Comparison of ENCODE assay signal across 27 cellular contexts in the genomic region with DNA sequence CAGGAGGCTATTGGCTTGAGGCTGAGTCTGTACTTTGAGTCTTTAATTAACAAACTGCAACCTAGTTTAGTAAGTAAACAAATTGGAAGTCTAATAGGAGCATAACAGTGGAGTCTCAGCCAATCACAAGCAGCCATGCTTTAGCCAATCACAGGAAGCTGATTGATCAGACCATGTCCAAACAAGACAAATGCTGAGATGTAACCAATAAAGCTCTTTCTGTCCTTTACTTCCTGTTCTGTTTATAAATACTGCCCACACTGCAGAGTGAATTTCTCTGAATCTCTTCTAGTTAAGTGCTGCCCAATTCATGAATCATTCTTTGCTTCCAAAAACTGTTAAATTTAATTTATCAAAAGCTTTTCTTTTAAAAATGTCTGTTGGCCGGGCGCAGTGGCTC.
A peak's percentile ranks its signal among the peaks of the same experiment; 100 is the strongest.
DNase-seq lines count a peak whose midpoint lies in the region; ATAC-seq, FAIRE-seq and TF ChIP-seq lines count a peak whose summit lies in the region.
"Had no signal": no experiment of that assay in that cellular context is flagged by ENCODE, and none has a peak within 500 bp of the region (broad histone marks: within the 10 kb centered on the region; RNA-seq: fewer than 3 reads in every experiment).

No MANE protein-coding gene starts in this region.

- in situ Hi-C loops in K562 (cut with MboI) = no loop called here

- peak; percentile 83 for DNase-seq in HCEC 1CT
- DNase-seq in NB4 (ENCODE audit: low read depth) = peak; percentile 21
- DNase-seq in K562 (ENCODE audit: extremely low read depth in 1 of 4, low spot score in 3 of 4) = no peak
- no peak for DNase-seq in AG08396 (ENCODE audit: low spot score)
- no peak for DNase-seq in progenitor cell of endocrine pancreas (ENCODE audit: low spot score, unreplicated experiment)
- DNase-seq in activated naive CD4-positive, alpha-beta T cell treated with Interleukin-2 at 50 U/mL for 16 hours = no peak
- DNase-seq: activated CD4-positive, alpha-beta T cell treated with anti-CD3 and anti-CD28 coated beads, Interleukin-2, amount 50 U/mL, for 4 hours; activated CD8-positive, alpha-beta memory T cell treated with anti-CD3 and anti-CD28 coated beads, Interleukin-2, amount 50 U/mL, for 48 hours; activated effector memory CD4-positive, alpha-beta T cell treated with anti-CD3 and anti-CD28 coated beads, Interleukin-2, amount 50 U/mL, for 16 hours; CD8-positive, alpha-beta memory T cell; DMS79; foreskin melanocyte; NCI-H1105; NCI-H526; nucleus accumbens; SIG-M5; spleen; stimulated activated CD4-positive, alpha-beta T cell treated with anti-CD3 and anti-CD28 coated beads, Interleukin-4, amount 100 ng/mL, for 4 hours; stimulated activated naive CD8-positive, alpha-beta T cell treated with anti-CD3 and anti-CD28 coated beads, Interleukin-15, amount 100 ng/mL, for 72 hours had no signal

- H3K9me3 ChIP-seq in K562 (replicated peaks; ENCODE audit: control insufficient read depth, insufficient read depth, low read depth, low read length) = no peaks in the 10 kb centered on the region
- H3K9me3 ChIP-seq in mesodermal cell (ENCODE audit: control insufficient read depth, low read length) = no peaks in the 10 kb centered on the region
- H3K9me3 ChIP-seq: spleen, tibial nerve had no signal

- BruUV-seq in K562 (replicated peaks; lab: Mats Ljungman, UMichigan) = no TSS peak

- intact Hi-C loops in K562 (cut with micrococcal nuclease) = no loop called here

- CTCF ChIA-PET in K562 (lab: Yijun Ruan, JAX; ENCODE audit: low intra/inter-chr PET ratio) = no interaction called here

- H3K9ac ChIP-seq in K562 (ENCODE audit: insufficient read depth in 1 of 2, low read depth in 2 of 2, low read length in 2 of 2) = no peak overlapping the region
- H3K9ac ChIP-seq: KMS-11 had no signal

- no peak overlapping the region for H3K4me3 Mint-ChIP-seq in progenitor cell of endocrine pancreas (ENCODE audit: low read depth)
- H3K4me3 Mint-ChIP-seq: CD8-positive, alpha-beta memory T cell; stimulated activated naive CD8-positive, alpha-beta T cell treated with anti-CD3 and anti-CD28 coated beads, Interleukin-15, amount 100 ng/mL, for 72 hours; WTC11 had no signal

- FAIRE-seq in K562 (lab: Jason Lieb, UNC) = no peak
- FAIRE-seq: islet of Langerhans had no signal

- H3K4me3 ChIP-seq in NB4 (ENCODE audit: low read depth, low read length) (no peak overlapping the region), K562 (no peak overlapping the region), mesodermal cell (ENCODE audit: extremely low read depth, insufficient read depth, low read length, poor library complexity, severe bottlenecking) (no peak overlapping the region)
- H3K4me3 ChIP-seq: cardiac muscle cell, hepatocyte, spleen, tibial nerve had no signal

- POLR2A ChIA-PET in K562 (lab: Yijun Ruan, JAX) = interaction anchor here (2.2 kb wide), 1 partner anchor 10 kb away, joined by 10 read pairs; no protein-coding TSS in a partner anchor

- peaks cover 7 to 17% of the 10 kb centered on the region in 2 experiments; a peak in 3 of 5 replicates for H3K27me3 ChIP-seq in K562 (ENCODE audit: control insufficient read depth in 2 of 2, insufficient read depth in 2 of 2, low read length in 2 of 2)
- H3K27me3 ChIP-seq: cardiac muscle cell, hepatocyte, spleen, tibial nerve had no signal

- peaks cover 4% of the 10 kb centered on the region for H3K9me3 Mint-ChIP-seq in progenitor cell of endocrine pancreas (ENCODE audit: low read depth)
- H3K9me3 Mint-ChIP-seq: CD8-positive, alpha-beta memory T cell; WTC11 had no signal

- no peak overlapping the region for H2AFZ ChIP-seq in K562 (ENCODE audit: low read depth, low read length)
- H2AFZ ChIP-seq: hepatocyte had no signal

- H3K36me3 Mint-ChIP-seq in progenitor cell of endocrine pancreas (ENCODE audit: insufficient read depth) = no peaks in the 10 kb centered on the region
- H3K36me3 Mint-ChIP-seq: WTC11 had no signal

- no peak overlapping the region for H3K4me2 ChIP-seq in K562 (ENCODE audit: insufficient read depth, low read length)
- H3K4me2 ChIP-seq: hepatocyte, KMS-11 had no signal

- TF ChIP-seq POLR2A in NB4 (IDR thresholded peaks at IDR 0.05; ENCODE audit: extremely low read depth, insufficient read length) (no peak), K562 (conservative IDR thresholded peaks at IDR 0.05) (no peak)

- TF ChIP-seq RAD21 in K562 (CRISPR knock-in tag; conservative IDR thresholded peaks at IDR 0.05 in 1 of 2, IDR thresholded peaks at IDR 0.05 in 1 of 2) = no peak

- no peaks in the 10 kb centered on the region for H3K4me1 Mint-ChIP-seq in progenitor cell of endocrine pancreas (ENCODE audit: low read depth)

- H3K27ac ChIP-seq in K562 (ENCODE audit: extremely low read depth, low read depth, low read length) (no peak overlapping the region), mesodermal cell (ENCODE audit: low read depth, low read length, severe bottlenecking) (peak overlapping the region; percentile 55)
- H3K27ac ChIP-seq: cardiac muscle cell, hepatocyte, HL-60, KMS-11, spleen, tibial nerve had no signal

- H3K27ac Mint-ChIP-seq in progenitor cell of endocrine pancreas = no peak overlapping the region
- H3K27ac Mint-ChIP-seq: stimulated activated naive CD8-positive, alpha-beta T cell treated with anti-CD3 and anti-CD28 coated beads, Interleukin-15, amount 100 ng/mL, for 72 hours; WTC11 had no signal

- H3K36me3 ChIP-seq in K562 (ENCODE audit: control insufficient read depth, insufficient read depth, low read length) = no peaks in the 10 kb centered on the region
- H3K36me3 ChIP-seq in mesodermal cell (ENCODE audit: control insufficient read depth, insufficient read depth, low read length) = no peaks in the 10 kb centered on the region
- H3K36me3 ChIP-seq: cardiac muscle cell, spleen, tibial nerve had no signal

- no peaks in the 10 kb centered on the region for H4K20me1 ChIP-seq in K562 (replicated peaks; ENCODE audit: control insufficient read depth, insufficient read depth, low read length)

- peaks cover 0 to 3% of the 10 kb centered on the region in 2 experiments; a peak in 2 of 5 replicates for H3K4me1 ChIP-seq in K562 (replicated peaks in 1 of 2; ENCODE audit: control insufficient read depth in 2 of 2, insufficient read depth in 2 of 2, low read length in 2 of 2)
- H3K4me1 ChIP-seq in mesodermal cell (ENCODE audit: control insufficient read depth, insufficient read depth, low read length, poor library complexity, severe bottlenecking) = peaks cover 61% of the 10 kb centered on the region

- H3K9me1 ChIP-seq in K562 (ENCODE audit: control insufficient read depth, insufficient read depth, low read length) = no peaks in the 10 kb centered on the region

- WGBS in K562 (ENCODE audit: insufficient coverage, low coverage, missing lambda C conversion rate) = 20% methylated on average over 2 of the region's 2 CpGs
- WGBS in mesodermal cell (ENCODE audit: insufficient coverage in 2 of 2), 2 experiments = no CpG with 5 or more reads among the region's 2 CpGs

- no peaks in the 10 kb centered on the region for H3K79me2 ChIP-seq in K562 (ENCODE audit: control insufficient read depth, insufficient read depth, low read length)
- H3K79me2 ChIP-seq: hepatocyte had no signal

- peaks cover 15% of the 10 kb centered on the region for H3K27me3 Mint-ChIP-seq in progenitor cell of endocrine pancreas
- H3K27me3 Mint-ChIP-seq: stimulated activated naive CD8-positive, alpha-beta T cell treated with anti-CD3 and anti-CD28 coated beads, Interleukin-15, amount 100 ng/mL, for 72 hours had no signal

- no peak for ATAC-seq in K562
- ATAC-seq: stimulated activated naive CD8-positive, alpha-beta T cell treated with anti-CD3 and anti-CD28 coated beads, Interleukin-15, amount 100 ng/mL, for 72 hours had no signal

- TF ChIP-seq CTCF in NB4 (IDR thresholded peaks at IDR 0.05; ENCODE audit: low read depth, low read length) (no peak), K562 (IDR thresholded peaks at IDR 0.05 in 2 of 3, conservative IDR thresholded peaks at IDR 0.05 in 1 of 3; ENCODE audit: insufficient read depth in 2 of 3, low read depth in 1 of 3, low read length in 3 of 3) (no peak), progenitor cell of endocrine pancreas (IDR thresholded peaks at IDR 0.05; ENCODE audit: unreplicated experiment) (no peak)

- no peak for TF ChIP-seq EP300 in K562 (IDR thresholded peaks at IDR 0.05; ENCODE audit: low read length)

TF ChIP-seq in K562, 482 proteins besides CTCF, POLR2A, EP300 and RAD21 (continues in another document):
- TF ChIP-seq ELF1 (tag; IDR thresholded peaks at IDR 0.05) (no peak), NFYB (IDR thresholded peaks at IDR 0.05; ENCODE audit: extremely low read depth, insufficient read length) (peak; percentile 28), ZNF134 (CRISPR knock-in tag; conservative IDR thresholded peaks at IDR 0.05) (no peak)

Comparison
In these comparisons a context has a peak if more than half of its experiments do, and no peak if none do; other contexts are left out.
1. DNase-seq: peak in HCEC 1CT (single experiment) and NB4 (single experiment); none in K562 (0 of 4), AG08396 (single experiment), progenitor cell of endocrine pancreas (single experiment) and activated naive CD4-positive, alpha-beta T cell treated with Interleukin-2 at 50 U/mL for 16 hours (single experiment).